ENCODE assay signal across 1 cellular context in the genomic region with DNA sequence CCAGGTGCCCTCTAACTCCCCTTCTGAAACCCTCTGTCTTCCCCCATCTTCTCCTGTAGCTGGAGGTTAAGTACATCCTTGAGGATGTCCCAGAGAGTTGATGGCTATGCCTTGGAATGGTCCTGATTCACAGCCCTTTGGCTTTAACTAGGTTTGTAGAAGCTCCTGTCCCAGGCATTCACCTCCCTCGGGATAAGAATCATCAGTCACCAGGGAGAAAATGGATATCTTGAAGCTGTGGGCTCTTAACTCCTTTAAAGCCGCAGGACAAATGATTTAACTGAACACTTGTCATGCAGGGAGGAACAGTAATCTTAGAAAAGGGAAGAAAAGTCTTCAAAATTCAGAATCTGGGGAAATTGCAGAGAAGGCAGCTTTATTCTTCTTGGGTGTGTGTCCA.
A peak's percentile ranks its signal among the peaks of the same experiment; 100 is the strongest.
TF ChIP-seq lines count a peak whose summit lies in the region.

No MANE protein-coding gene starts in this region.

TF ChIP-seq in H1, 55 proteins besides CTCF, POLR2A, EP300 and RAD21:
- TF ChIP-seq RFX5 (IDR thresholded peaks at IDR 0.05; ENCODE audit: borderline replicate concordance, low read depth, low read length) (peak; percentile 55), TCF12 (IDR thresholded peaks at IDR 0.05; ENCODE audit: low read depth, low read length) (no peak), CHD2 (IDR thresholded peaks at IDR 0.05; ENCODE audit: low read length) (no peak)
TF ChIP-seq in H1: peak in this region for 1.
